4 cellular contexts compared by ENCODE assay signal in genomic region chr20:13947719-13948118, GRCh38. TPM values are rescaled to one million over a fixed set of nuclear protein-coding genes. Genes with fewer than 3 reads are reported as not detected.
"Had no signal": no experiment of that assay in that cellular context is flagged by ENCODE, and none has a peak within 500 bp of the region (broad histone marks: within the 10 kb centered on the region; RNA-seq: fewer than 3 reads in every experiment).

No MANE protein-coding gene starts in this region.

- H3K4me3 ChIP-seq: GM12878 had no signal

- ATAC-seq: GM12878 had no signal

- DNase-seq: GDM1, GF-D8 had no signal

RNA-seq across cellular contexts. Expression of gene SEL1L2, which starts 42.7 kb away (rescaled TPM):
- total RNA-seq: G401, GM12878 had no signal
- polyA plus RNA-seq: GM12878 had no signal

RNA-seq across cellular contexts. Expression of gene MACROD2, which starts 47.6 kb away (rescaled TPM):
- total RNA-seq: G401 had no signal
